In genomic region chr1:41514381-41514780, GRCh38 we compare ENCODE assay signal across 25 cellular contexts. TPM values are rescaled to one million over a fixed set of nuclear protein-coding genes. Genes with fewer than 3 reads are reported as not detected.
DNase-seq lines count a peak whose midpoint lies in the region; ATAC-seq, FAIRE-seq and TF ChIP-seq lines count a peak whose summit lies in the region.
"Had no signal": no experiment of that assay in that cellular context is flagged by ENCODE, and none has a peak within 500 bp of the region (broad histone marks: within the 10 kb centered on the region; RNA-seq: fewer than 3 reads in every experiment).

No MANE protein-coding gene starts in this region.

- TF ChIP-seq POLR2A in HepG2 (IDR thresholded peaks at IDR 0.05; ENCODE audit: insufficient read depth in 1 of 2, low read depth in 2 of 2, low read length in 2 of 2) = no peak

- no peak for TF ChIP-seq RAD21 in HepG2 (CRISPR knock-in tag; IDR thresholded peaks at IDR 0.05)

- no peak for FAIRE-seq in HepG2 (lab: Jason Lieb, UNC)
- no peak for FAIRE-seq in small intestine (lab: Jason Lieb, UNC)
- FAIRE-seq: GM12892, GM19239 had no signal

- H3K27me3 ChIP-seq in HepG2 (ENCODE audit: control insufficient read depth in 1 of 2, insufficient read depth in 2 of 2, low read length in 2 of 2) = peaks cover 1 to 10% of the 10 kb centered on the region in 2 experiments; a peak in 1 of 5 replicates
- no peaks in the 10 kb centered on the region for H3K27me3 ChIP-seq in small intestine (ENCODE audit: control insufficient read depth in 2 of 2, insufficient read depth in 2 of 2, low read length in 2 of 2)
- H3K27me3 ChIP-seq in A673 (replicated peaks; ENCODE audit: insufficient read depth, low read depth, low read length, poor library complexity) = no peaks in the 10 kb centered on the region
- H3K27me3 ChIP-seq: adrenal gland had no signal

- TF ChIP-seq CTCF in HepG2 (CRISPR knock-in tag; IDR thresholded peaks at IDR 0.05) (no peak), A673 (conservative IDR thresholded peaks at IDR 0.05; ENCODE audit: low read depth, low read length) (no peak)

- no peak overlapping the region for H3K4me3 ChIP-seq in HepG2 (replicated peaks in 1 of 3; ENCODE audit: insufficient read depth in 1 of 3, low read depth in 2 of 3, low read length in 3 of 3)
- no peak overlapping the region for H3K4me3 ChIP-seq in small intestine (ENCODE audit: low read depth in 1 of 2, low read length in 2 of 2)
- H3K4me3 ChIP-seq in A673 (ENCODE audit: low read depth, low read length, poor library complexity, severe bottlenecking) = no peak overlapping the region
- H3K4me3 ChIP-seq: adrenal gland, thoracic aorta had no signal

- H3K4me1 ChIP-seq in HepG2 (ENCODE audit: insufficient read depth, low read length) (0 out of 2 replicates have a peak, but pooled peaks cover 5% of the 10 kb centered on the region), small intestine (ENCODE audit: control insufficient read depth in 2 of 2, insufficient read depth in 1 of 2, low read depth in 1 of 2, low read length in 1 of 2) (peaks cover 3 to 9% of the 10 kb centered on the region in 2 donors), A673 (ENCODE audit: insufficient read depth, low read length, poor library complexity, severe bottlenecking) (peaks cover 8% of the 10 kb centered on the region)

- POLR2A ChIA-PET in HepG2 (lab: Yijun Ruan, JAX) (no interaction called here), A673 (lab: Charles Lee; ENCODE audit: low non-redundant PET) (no interaction called here)

- H3K79me2 ChIP-seq in HepG2 (ENCODE audit: insufficient read depth, low read length) = no peaks in the 10 kb centered on the region

- no peak for TF ChIP-seq EP300 in HepG2 (IDR thresholded peaks at IDR 0.05; ENCODE audit: low read depth in 2 of 2, low read length in 2 of 2)
- TF ChIP-seq EP300 in HepG2 (CRISPR knock-in tag; IDR thresholded peaks at IDR 0.05; ENCODE audit: borderline replicate concordance) = no peak

- DNase-seq in HT-29 (ENCODE audit: low spot score) (peak; percentile 75), SK-MEL-5 (ENCODE audit: low read depth, low spot score) (peak; percentile 60), HepG2 (ENCODE audit: low spot score) (no peak), small intestine (peak; percentile 91), A673 (ENCODE audit: low spot score) (no peak), NCI-H2081 treated with DMSO at 0.1 percent for 48 hours (lab: John Stamatoyannopoulos, UW) (no peak), NCI-H510A treated with DMSO at 0.1 percent for 48 hours (lab: John Stamatoyannopoulos, UW) (no peak)
- DNase-seq in activated CD4-positive, alpha-beta T cell treated with anti-CD3 and anti-CD28 coated beads, Interleukin-2, amount 50 U/mL, for 1 hour = no peak
- DNase-seq: activated CD4-positive, alpha-beta memory T cell treated with anti-CD3 and anti-CD28 coated beads for 36 hours; activated effector memory CD4-positive, alpha-beta T cell treated with Interleukin-2 at 50 U/mL for 16 hours; adrenal gland; cortex of kidney; DMS79 treated with DMSO at 0.1 percent for 48 hours; Karpas-422; NCI-H1048; NCI-H1930; stimulated activated CD4-positive, alpha-beta T cell treated with anti-CD3 and anti-CD28 coated beads, Interleukin-2, amount 100 ng/mL, for 24 hours had no signal

- in situ Hi-C loops in SK-MEL-5 (cut with HindIII; ENCODE audit: low pct_unique_long_range_greater_than_20kb, low sequenced_read_pairs) = no loop called here
- in situ Hi-C loops in HepG2 (cut with HindIII; ENCODE audit: extremely low pct_ligation_motif_present, low pct_unique_long_range_greater_than_20kb) = no loop called here

- H4K20me1 ChIP-seq in HepG2 (ENCODE audit: insufficient read depth, low read length) = no peaks in the 10 kb centered on the region

- no peak overlapping the region for H2AFZ ChIP-seq in HepG2 (ENCODE audit: low read length)

- H3K9me3 ChIP-seq in HepG2 (ENCODE audit: low read length) (no peaks in the 10 kb centered on the region), small intestine (ENCODE audit: control insufficient read depth, low read depth) (no peaks in the 10 kb centered on the region), A673 (ENCODE audit: low read depth, low read length, poor library complexity, severe bottlenecking) (no peaks in the 10 kb centered on the region)
- H3K9me3 ChIP-seq: adrenal gland, thoracic aorta had no signal

- H3K9ac ChIP-seq in HepG2 (ENCODE audit: insufficient read depth, low read depth, low read length) = no peak overlapping the region

- H3K36me3 ChIP-seq in HepG2 (replicated peaks in 1 of 2; ENCODE audit: control insufficient read depth in 1 of 2, insufficient read depth in 2 of 2, low read length in 2 of 2) (no peaks in the 10 kb centered on the region), small intestine (ENCODE audit: control insufficient read depth in 2 of 2, insufficient read depth in 2 of 2, low read length in 2 of 2) (no peaks in the 10 kb centered on the region), A673 (ENCODE audit: insufficient read depth, low read length, poor library complexity, severe bottlenecking) (no peaks in the 10 kb centered on the region)
- H3K36me3 ChIP-seq: thoracic aorta had no signal

- WGBS in HepG2 (ENCODE audit: low lambda C conversion rate) = 0% methylated on average over 2 of the region's 8 CpGs
- 19 to 58% (median 43%) methylated on average over 8 of the region's 8 CpGs for WGBS in small intestine, 3 donors

- CTCF ChIA-PET in HepG2 (lab: Yijun Ruan, JAX; ENCODE audit: low intra/inter-chr PET ratio, low total read pairs) (no interaction called here), A673 (lab: Charles Lee) (no interaction called here)

- no peak overlapping the region for H3K27ac ChIP-seq in HepG2 (ENCODE audit: extremely low read length, insufficient read depth, low read length)
- peak overlapping the region in 1 of 2 donors; percentile 80 for H3K27ac ChIP-seq in small intestine (ENCODE audit: low read depth in 1 of 2, low read length in 1 of 2)
- H3K27ac ChIP-seq in A673 (ENCODE audit: low read depth, low read length, poor library complexity, severe bottlenecking) = no peak overlapping the region
- H3K27ac ChIP-seq: adrenal gland, thoracic aorta had no signal

- no TSS peak for BruUV-seq in HepG2 (replicated peaks; lab: Mats Ljungman, UMichigan)
- no TSS peak for BruUV-seq in A673 (replicated peaks; lab: Mats Ljungman, UMichigan)

- ATAC-seq in HepG2 = no peak
- ATAC-seq: stimulated activated memory B cell treated with anti-CD40 and anti-IgM and Interleukin-4, amounts not matched to agents 10 μg/mL and 1 μg/mL and 100 μg/mL, for 72 hours; WTC11 had no signal

- H3K4me2 ChIP-seq in HepG2 (ENCODE audit: low read depth, low read length) = no peak overlapping the region

- intact Hi-C loops in HepG2 (cut with micrococcal nuclease; ENCODE audit: unreplicated experiment) (no loop called here), A673 (cut with micrococcal nuclease; ENCODE audit: unreplicated experiment) (no loop called here)

TF ChIP-seq in HepG2, 621 proteins besides CTCF, POLR2A, EP300 and RAD21 (continues in another document):
- TF ChIP-seq GATA4 (IDR thresholded peaks at IDR 0.05; ENCODE audit: borderline replicate concordance, low read depth) (no peak), HNRNPL (IDR thresholded peaks at IDR 0.05; ENCODE audit: low read depth, low read length) (peak; percentile 65; the same call in 1 of the 2 replicates), CSRNP1 (CRISPR knock-in tag; IDR thresholded peaks at IDR 0.05) (no peak), FOXC1 (CRISPR knock-in tag; IDR thresholded peaks at IDR 0.05; ENCODE audit: borderline replicate concordance) (no peak)

RNA-seq across cellular contexts. Expression of gene EDN2, which starts 29.9 kb away (rescaled TPM):
- 0.37 and 0.46 TPM in 2 replicates for total RNA-seq in HT-29 (2014; rRNA removed; shearing (Covaris generic))
- total RNA-seq in SK-MEL-5 (2014; rRNA removed; shearing (Covaris generic)) = not detected in 2 replicates
- polyA plus RNA-seq in SK-MEL-5 (2015; cell fraction: cytosol; rRNA removed) = not detected in 2 replicates
- not detected in 2 replicates for polyA plus RNA-seq in SK-MEL-5 (2015; cell fraction: nucleus; rRNA removed)
- total RNA-seq in HepG2 (2016; rRNA removed; fragmentation: Illumina TruSeq; extraction: Trizol) = not detected in 2 replicates
- total RNA-seq in HepG2 (2016; cell fraction: cytosol; rRNA removed; fragmentation: Illumina TruSeq; extraction: Trizol; ENCODE audit: low read depth) = not detected in 2 replicates
- not detected in 2 replicates for total RNA-seq in HepG2 (2016; cell fraction: insoluble cytoplasmic fraction; rRNA removed; fragmentation: Illumina TruSeq; extraction: Trizol)
- total RNA-seq in HepG2 (2016; cell fraction: membrane; rRNA removed; fragmentation: Illumina TruSeq; extraction: Trizol) = not detected in 2 replicates
- not detected in 2 replicates for total RNA-seq in HepG2 (2016; cell fraction: nucleus; rRNA removed; fragmentation: Illumina TruSeq; extraction: Trizol)
- polyA plus RNA-seq in HepG2 (2011; rRNA removed) = not detected in 2 replicates
- not detected in 2 replicates for polyA plus RNA-seq in HepG2 (2011; cell fraction: cytosol; rRNA removed)
- polyA plus RNA-seq in HepG2 (2011; cell fraction: nucleus; rRNA removed) = not detected in 2 replicates
- polyA plus RNA-seq in HepG2 (2012) = not detected in 2 replicates
- not detected in 2 replicates for polyA plus RNA-seq in HepG2 (2016; cell fraction: cytosol; fragmentation: Illumina TruSeq; extraction: Trizol; ENCODE audit: low read depth)
- not detected in 2 replicates for polyA plus RNA-seq in HepG2 (2016; cell fraction: insoluble cytoplasmic fraction; fragmentation: Illumina TruSeq; extraction: Trizol; ENCODE audit: low read depth)
- not detected in 2 replicates for polyA plus RNA-seq in HepG2 (2016; cell fraction: membrane; fragmentation: Illumina TruSeq; extraction: Trizol; ENCODE audit: low read depth)
- polyA plus RNA-seq in HepG2 (2016; cell fraction: nucleus; fragmentation: Illumina TruSeq; extraction: Trizol; ENCODE audit: insufficient read depth, low read depth) = not detected in 2 replicates
- polyA minus RNA-seq in HepG2 (2011; rRNA and poly(A)+ RNA removed; ENCODE audit: low replicate concordance) = 1.1 TPM in 1 of 2 replicates, not detected in the other
- polyA minus RNA-seq in HepG2 (2011; cell fraction: cytosol; rRNA and poly(A)+ RNA removed) = not detected in 2 replicates
- not detected in 2 replicates for polyA minus RNA-seq in HepG2 (2011; cell fraction: nucleus; rRNA and poly(A)+ RNA removed)
- 10 to 100 TPM in 2 of 3 donors, 1 to 10 TPM in 1; 5.5 to 22.8 (median 13.5) TPM for polyA plus RNA-seq in small intestine
- not detected in 2 replicates for total RNA-seq in A673 (2021)
- total RNA-seq: activated CD4-positive, alpha-beta memory T cell treated with anti-CD3 and anti-CD28 coated beads for 36 hours; adrenal gland; neural crest cell; progenitor cell of endocrine pancreas; skeletal muscle tissue; thoracic aorta had no signal

Comparison
In these comparisons a context has a peak if more than half of its experiments do, and no peak if none do; other contexts are left out.
1. DNase-seq: peak in HT-29 (single experiment), SK-MEL-5 (single experiment) and small intestine (single experiment); none in HepG2 (single experiment), A673 (single experiment), NCI-H2081 treated with DMSO at 0.1 percent for 48 hours (single experiment), activated CD4-positive, alpha-beta T cell treated with anti-CD3 and anti-CD28 coated beads, Interleukin-2, amount 50 U/mL, for 1 hour (single experiment) and NCI-H510A treated with DMSO at 0.1 percent for 48 hours (single experiment).